8 cellular contexts compared by ENCODE assay signal in the genomic region with DNA sequence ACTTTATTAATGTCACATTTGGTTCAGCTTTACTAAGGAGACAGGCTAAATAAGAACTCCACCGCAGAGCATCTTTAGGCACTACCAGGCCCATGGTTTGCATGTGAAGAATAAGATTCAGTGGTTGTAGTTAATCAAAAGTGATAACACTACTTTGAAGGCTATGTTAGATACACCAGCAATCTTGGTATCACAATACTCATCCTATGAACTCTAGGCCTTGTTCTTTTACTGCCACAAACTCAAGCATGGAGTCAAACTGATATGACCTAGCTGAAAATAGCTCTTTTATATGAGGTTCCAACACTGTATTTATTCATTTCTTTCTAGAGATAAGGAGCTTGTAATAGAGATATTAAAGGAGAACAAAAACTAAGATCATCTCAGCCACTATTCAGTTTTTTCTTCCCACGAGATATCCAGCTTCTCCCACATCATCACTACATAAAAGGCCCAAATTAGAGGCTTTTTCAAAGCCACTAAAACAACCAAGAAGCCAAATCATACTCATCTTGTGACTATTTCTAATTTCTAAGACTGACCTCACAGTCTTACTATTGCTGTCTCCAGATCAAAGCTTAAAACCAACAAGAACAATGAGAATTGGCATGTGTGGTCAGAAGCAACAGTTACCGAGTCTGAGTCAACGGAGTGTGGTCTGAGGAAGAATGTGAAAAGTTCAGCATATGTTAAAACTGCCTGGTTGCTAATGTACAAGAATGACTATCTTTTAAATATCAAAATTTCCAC.
A peak's percentile ranks its signal among the peaks of the same experiment; 100 is the strongest.
DNase-seq lines count a peak whose midpoint lies in the region; ATAC-seq, FAIRE-seq and TF ChIP-seq lines count a peak whose summit lies in the region.

No MANE protein-coding gene starts in this region.

- peak; percentile 93 for DNase-seq in MV-4-11 (lab: John Stamatoyannopoulos, UW)
- DNase-seq in kidney glomerular epithelial cell (lab: John Stamatoyannopoulos, UW), result peak; percentile 97
- DNase-seq in D721Med (ENCODE audit: insufficient read length, low spot score), result no peak
- DNase-seq in NCI-H345 treated with DMSO at 0.1 percent for 48 hours (lab: John Stamatoyannopoulos, UW; ENCODE audit: unreplicated experiment), result no peak
- DNase-seq in NCI-H1048 (lab: John Stamatoyannopoulos, UW), result no peak
- DNase-seq in stimulated activated CD4-positive, alpha-beta T cell treated with anti-CD3 and anti-CD28 coated beads, Interleukin-12 subunit alpha, Interleukin-12 subunit beta, amount 100 ng/mL, for 4 hours, result no peak

- FAIRE-seq in D721Med (lab: Jason Lieb, UNC), result no peak

- ATAC-seq in GM18502 (IDR thresholded peaks at IDR 0.05; ENCODE audit: poor library complexity, unreplicated experiment) (peak; percentile 82), HG02610 (IDR thresholded peaks at IDR 0.05; ENCODE audit: unreplicated experiment) (peak; percentile 95)

- no peak for TF ChIP-seq CTCF in D721Med (IDR thresholded peaks at IDR 0.05; ENCODE audit: insufficient read depth, missing control alignments)

Comparison
In these comparisons a context has a peak if more than half of its experiments do, and no peak if none do; other contexts are left out.
1. DNase-seq: peak in MV-4-11 (single experiment) and kidney glomerular epithelial cell (single experiment); none in D721Med (single experiment), NCI-H345 treated with DMSO at 0.1 percent for 48 hours (single experiment), NCI-H1048 (single experiment) and stimulated activated CD4-positive, alpha-beta T cell treated with anti-CD3 and anti-CD28 coated beads, Interleukin-12 subunit alpha, Interleukin-12 subunit beta, amount 100 ng/mL, for 4 hours (single experiment).